In genomic region chr15:74835312-74835823, GRCh38 we compare ENCODE assay signal across 8 cellular contexts. TPM values are rescaled to one million over a fixed set of nuclear protein-coding genes. Genes with fewer than 3 reads are reported as not detected.
A peak's percentile ranks its signal among the peaks of the same experiment; 100 is the strongest.
DNase-seq lines count a peak whose midpoint lies in the region; ATAC-seq and TF ChIP-seq lines count a peak whose summit lies in the region.

No MANE protein-coding gene starts in this region.

- in situ Hi-C loops in HAP-1 (cut with MboI; ENCODE audit: low sequenced_read_pairs), result no loop called here

- CTCF ChIA-PET in RWPE1 (lab: Yijun Ruan, JAX), result interaction anchor here (0.6 to 1.6 kb wide), 6 partner anchors 18 to 525 kb away, joined by 3 to 6 read pairs (median 4); no protein-coding TSS in a partner anchor

- intact Hi-C loops in right cardiac atrium (cut with DNase I), result loop anchor here in 2 of 4 donors (5.0 to 10.0 kb wide), 2 partner anchors 51 to 63 kb away; partner anchors contain the start of gene CSK (in 1 of the 2)

- ATAC-seq in right cardiac atrium (peak; percentile 4 to 41), HG02973 (IDR thresholded peaks at IDR 0.05; ENCODE audit: unreplicated experiment) (no peak)

- POLR2A ChIA-PET in RWPE1 (lab: Yijun Ruan, JAX; ENCODE audit: low non-redundant PET), result interaction anchor here (0.7 kb wide), 1 partner anchor 15 kb away, joined by 10 read pairs; no protein-coding TSS in a partner anchor

- H3K9ac ChIP-seq in BLaER1, result no peak overlapping the region
- no peak overlapping the region for H3K9ac ChIP-seq in adipocyte (ENCODE audit: low read length)

- DNase-seq in HAP-1 (ENCODE audit: low spot score in 2 of 2) (peak; percentile 87 to 95), RWPE1 (ENCODE audit: low spot score) (peak; percentile 85), adipocyte (ENCODE audit: low read depth) (peak; percentile 65), right cardiac atrium (peak in 2 of 3 donors; percentile 77 to 83), COR-L47 (lab: John Stamatoyannopoulos, UW) (no peak)
- DNase-seq in stimulated activated CD4-positive, alpha-beta T cell treated with anti-CD3 and anti-CD28 coated beads, Interleukin-12 subunit alpha, Interleukin-12 subunit beta, amount 100 ng/mL, for 4 hours, result peak; percentile 47

- H3K27ac ChIP-seq in BLaER1 (no peak overlapping the region), RWPE1 (peak overlapping the region; percentile 34), right cardiac atrium (ENCODE audit: low read length) (no peak overlapping the region)

- H3K27me3 ChIP-seq in BLaER1, result no peaks in the 10 kb centered on the region
- peaks cover 3% of the 10 kb centered on the region; the same call in 1 of the 2 replicates for H3K27me3 ChIP-seq in HAP-1 (ENCODE audit: low read depth)
- H3K27me3 ChIP-seq in adipocyte (replicated peaks; ENCODE audit: control insufficient read depth, insufficient read depth, low read length), result peaks cover 2% of the 10 kb centered on the region
- H3K27me3 ChIP-seq in right cardiac atrium (ENCODE audit: control insufficient read depth, insufficient read depth), result no peaks in the 10 kb centered on the region

- no peaks in the 10 kb centered on the region for H3K9me3 ChIP-seq in BLaER1
- no peaks in the 10 kb centered on the region for H3K9me3 ChIP-seq in HAP-1
- H3K9me3 ChIP-seq in adipocyte (ENCODE audit: control insufficient read depth, low read length), result no peaks in the 10 kb centered on the region
- H3K9me3 ChIP-seq in right cardiac atrium (ENCODE audit: control insufficient read depth, low read length), result no peaks in the 10 kb centered on the region

- peaks cover 50% of the 10 kb centered on the region for H3K36me3 ChIP-seq in BLaER1
- peaks cover 28% of the 10 kb centered on the region for H3K36me3 ChIP-seq in HAP-1 (replicated peaks)
- peaks cover 9% of the 10 kb centered on the region for H3K36me3 ChIP-seq in adipocyte (ENCODE audit: control insufficient read depth, insufficient read depth, low read length, severe bottlenecking)

- 35% methylated on average over 5 of the region's 5 CpGs for WGBS in right cardiac atrium

- H3K4me1 ChIP-seq in BLaER1 (peaks cover 77% of the 10 kb centered on the region), HAP-1 (no peaks in the 10 kb centered on the region), adipocyte (ENCODE audit: control insufficient read depth, insufficient read depth, low read length) (no peaks in the 10 kb centered on the region), right cardiac atrium (ENCODE audit: control insufficient read depth, insufficient read depth, low read length) (peaks cover 3% of the 10 kb centered on the region)

- TF ChIP-seq CTCF in RWPE1 (conservative IDR thresholded peaks at IDR 0.05; ENCODE audit: low read depth), result peak; percentile 78

- H3K4me2 ChIP-seq in BLaER1, result peak overlapping the region; percentile 85; the same call in 1 of the 2 replicates

- H4K20me1 ChIP-seq in BLaER1, result peaks cover 9% of the 10 kb centered on the region; the same call in 1 of the 2 replicates

- H3K4me3 ChIP-seq in BLaER1 (no peak overlapping the region), HAP-1 (no peak overlapping the region), adipocyte (ENCODE audit: low read length) (no peak overlapping the region), right cardiac atrium (ENCODE audit: low read length) (no peak overlapping the region)

RNA-seq across cellular contexts. Expression of gene ULK3, which starts 7.6 kb away (rescaled TPM):
- total RNA-seq in right cardiac atrium, result 10 to 100 TPM; 34.9 to 49.3 (median 45.9) TPM
- 35.0 TPM for polyA plus RNA-seq in right cardiac atrium

RNA-seq across cellular contexts. Expression of gene CPLX3, which starts 8.9 kb away (rescaled TPM):
- 10 to 100 TPM; 13.0 to 31.0 (median 20.9) TPM for total RNA-seq in right cardiac atrium
- polyA plus RNA-seq in right cardiac atrium, result 13.3 TPM

RNA-seq across cellular contexts. Expression of gene LMAN1L, which starts 22.7 kb away (rescaled TPM):
- total RNA-seq in right cardiac atrium, result 100 to 1,000 TPM in 3 of 4 donors, 10 to 100 TPM in 1; 66.2 to 216 (median 131) TPM
- polyA plus RNA-seq in right cardiac atrium, result 84.7 TPM

RNA-seq across cellular contexts. Expression of gene SCAMP2, which starts 37.8 kb away (rescaled TPM):
- total RNA-seq in right cardiac atrium, result 10 to 100 TPM; 52.2 to 67.1 (median 61.7) TPM
- polyA plus RNA-seq in right cardiac atrium, result 36.1 TPM

RNA-seq across cellular contexts. Expression of gene CSK, which starts 53.5 kb away (rescaled TPM):
- 10 to 100 TPM; 52.9 to 68.3 (median 60.9) TPM for total RNA-seq in right cardiac atrium
- polyA plus RNA-seq in right cardiac atrium, result 44.3 TPM
